In the genomic region with DNA sequence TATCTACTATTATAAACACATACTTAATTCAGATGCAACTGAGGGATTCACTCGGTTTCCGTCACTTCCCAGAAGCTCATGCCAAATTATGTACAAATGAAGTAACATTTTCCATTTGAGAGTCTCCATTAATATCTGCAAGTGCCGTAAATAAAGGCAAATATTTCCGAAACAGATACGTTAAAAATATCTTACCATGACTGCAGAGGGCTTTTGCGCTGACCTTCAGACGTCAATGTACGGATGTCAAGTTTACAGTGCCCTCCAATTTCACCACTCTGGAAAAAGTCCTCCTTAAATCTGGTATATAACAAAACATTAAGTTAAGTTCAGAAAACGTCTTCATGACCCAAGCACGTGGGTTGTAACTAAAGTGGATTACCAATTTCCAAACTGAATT, we compare ENCODE assay signal across 1 cellular context.
TF ChIP-seq lines count a peak whose summit lies in the region.

No MANE protein-coding gene starts in this region.

TF ChIP-seq in liver, 16 proteins besides CTCF, POLR2A, EP300 and RAD21:
- TF ChIP-seq ATF3 (IDR thresholded peaks at IDR 0.05), result no peak
- TF ChIP-seq NR2F2 (IDR thresholded peaks at IDR 0.05), result peak; percentile 42
TF ChIP-seq in liver: peak in this region for 1.
